In genomic region chr11:91220476-91221202, GRCh38 we compare ENCODE assay signal across 12 cellular contexts.
DNase-seq lines count a peak whose midpoint lies in the region; ATAC-seq and TF ChIP-seq lines count a peak whose summit lies in the region.
"Had no signal": no experiment of that assay in that cellular context is flagged by ENCODE, and none has a peak within 500 bp of the region (broad histone marks: within the 10 kb centered on the region; RNA-seq: fewer than 3 reads in every experiment).

No MANE protein-coding gene starts in this region.

- H3K9me3 ChIP-seq in left ventricle myocardium inferior (replicated peaks) (peaks cover 6% of the 10 kb centered on the region), aorta (ENCODE audit: control insufficient read depth, low read length) (no peaks in the 10 kb centered on the region), right lobe of liver (no peaks in the 10 kb centered on the region)
- H3K9me3 ChIP-seq: vagina had no signal

- no peak for TF ChIP-seq POLR2A in right lobe of liver (IDR thresholded peaks at IDR 0.05)

- H3K27me3 ChIP-seq in left ventricle myocardium inferior (ENCODE audit: low read depth) (no peaks in the 10 kb centered on the region), aorta (ENCODE audit: control insufficient read depth in 1 of 2, insufficient read depth in 2 of 2, low read length in 1 of 2) (no peaks in the 10 kb centered on the region), right lobe of liver (no peaks in the 10 kb centered on the region)
- H3K27me3 ChIP-seq: vagina had no signal

- 0% methylated on average over 1 of the region's 1 CpG for WGBS in aorta, 2 donors
- WGBS in right lobe of liver (ENCODE audit: insufficient coverage, low coverage, low lambda C conversion rate, missing lambda C conversion rate): 0% methylated on average over 1 of the region's 1 CpG

- no peaks in the 10 kb centered on the region for H3K36me3 ChIP-seq in left ventricle myocardium inferior
- no peaks in the 10 kb centered on the region for H3K36me3 ChIP-seq in aorta (ENCODE audit: control insufficient read depth in 1 of 2, insufficient read depth in 2 of 2, low read length in 1 of 2)
- no peaks in the 10 kb centered on the region for H3K36me3 ChIP-seq in right lobe of liver
- H3K36me3 ChIP-seq: vagina had no signal

- H3K27ac ChIP-seq in left ventricle myocardium inferior (replicated peaks): peak overlapping the region; percentile 60
- no peak overlapping the region for H3K27ac ChIP-seq in aorta (ENCODE audit: low read depth in 1 of 2, low read length in 2 of 2)
- H3K27ac ChIP-seq in right lobe of liver: no peak overlapping the region
- H3K27ac ChIP-seq: vagina had no signal

- ATAC-seq in Right ventricle myocardium inferior (no peak), aorta (ENCODE audit: low FRiP score) (peak; percentile 63), right lobe of liver (no peak), sciatic nerve (no peak)
- ATAC-seq: effector memory CD8-positive, alpha-beta T cell had no signal

- DNase-seq in left ventricle myocardium inferior (no peak), Right ventricle myocardium inferior (ENCODE audit: missing footprints) (no peak), astrocyte of the spinal cord (ENCODE audit: low read depth, low spot score) (peak; percentile 29), iris pigment epithelial cell (ENCODE audit: low read depth) (peak; percentile 51), aorta (no peak), right lobe of liver (no peak), medulla oblongata (ENCODE audit: extremely low spot score) (no peak), sciatic nerve (ENCODE audit: low spot score) (no peak)
- DNase-seq: effector memory CD8-positive, alpha-beta T cell; posterior cingulate gyrus; stimulated activated CD4-positive, alpha-beta T cell treated with anti-CD3 and anti-CD28 coated beads, Interleukin-2, amount 100 ng/mL, for 24 hours had no signal

- in situ Hi-C loops in astrocyte of the spinal cord (cut with HindIII; ENCODE audit: low sequenced_read_pairs): no loop called here

- intact Hi-C loops in left ventricle myocardium inferior (cut with micrococcal nuclease) (no loop called here), Right ventricle myocardium inferior (cut with DNase I) (no loop called here), aorta (cut with DNase I) (no loop called here), right lobe of liver (cut with DNase I) (no loop called here), sciatic nerve (cut with DNase I) (no loop called here)

- peaks cover 27% of the 10 kb centered on the region for H3K4me1 ChIP-seq in left ventricle myocardium inferior
- peaks cover 0 to 3% of the 10 kb centered on the region in 2 donors for H3K4me1 ChIP-seq in aorta (ENCODE audit: control insufficient read depth in 1 of 2, insufficient read depth in 2 of 2, low read length in 2 of 2)
- H3K4me1 ChIP-seq in right lobe of liver: no peaks in the 10 kb centered on the region
- H3K4me1 ChIP-seq: vagina had no signal

- H3K4me3 ChIP-seq in left ventricle myocardium inferior: no peak overlapping the region
- no peak overlapping the region for H3K4me3 ChIP-seq in astrocyte of the spinal cord (ENCODE audit: low read depth, low read length)
- H3K4me3 ChIP-seq in aorta (ENCODE audit: low read length in 2 of 2): no peak overlapping the region
- no peak overlapping the region for H3K4me3 ChIP-seq in right lobe of liver
- H3K4me3 ChIP-seq: vagina had no signal

- no peak for TF ChIP-seq CTCF in left ventricle myocardium inferior (IDR thresholded peaks at IDR 0.05; ENCODE audit: borderline replicate concordance)
- TF ChIP-seq CTCF in astrocyte of the spinal cord (IDR thresholded peaks at IDR 0.05; ENCODE audit: low read depth, low read length): no peak
- TF ChIP-seq CTCF in right lobe of liver (IDR thresholded peaks at IDR 0.05): no peak

Comparison
In these comparisons a context has a peak if more than half of its experiments do, and no peak if none do; other contexts are left out.
1. DNase-seq: peak in astrocyte of the spinal cord (single experiment) and iris pigment epithelial cell (single experiment); none in left ventricle myocardium inferior (single experiment), Right ventricle myocardium inferior (single experiment), aorta (0 of 2), right lobe of liver (0 of 3), medulla oblongata (single experiment) and sciatic nerve (single experiment).